In the genomic region with DNA sequence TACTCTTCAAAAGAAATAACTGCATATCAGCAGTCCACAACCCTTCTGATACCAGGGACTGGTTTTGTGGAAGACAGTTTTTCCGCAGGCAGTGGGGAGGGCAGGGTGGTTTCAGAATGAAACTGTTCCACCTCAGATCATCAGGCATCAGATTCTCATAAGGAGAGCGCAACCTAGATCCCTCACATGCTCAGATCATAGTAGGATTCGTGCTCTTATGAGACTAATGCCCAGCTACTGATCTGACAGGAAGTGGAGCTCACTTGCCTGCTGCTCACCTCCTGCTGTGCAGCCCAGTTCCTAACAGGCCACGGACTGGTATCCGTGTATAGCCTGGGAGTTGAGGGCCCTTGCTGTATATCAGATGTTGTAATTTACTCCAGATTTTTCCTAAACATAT, we compare ENCODE assay signal across 1 cellular context.
TF ChIP-seq lines count a peak whose summit lies in the region.

No MANE protein-coding gene starts in this region.

TF ChIP-seq in H1, 55 proteins besides CTCF, POLR2A, EP300 and RAD21:
- TF ChIP-seq CHD2 (IDR thresholded peaks at IDR 0.05; ENCODE audit: low read length), result no peak
- no peak for TF ChIP-seq GTF2F1 (IDR thresholded peaks at IDR 0.05; ENCODE audit: borderline replicate concordance, low read depth, low read length)
- no peak for TF ChIP-seq KDM1A (IDR thresholded peaks at IDR 0.05; ENCODE audit: borderline replicate concordance, low read length)
- no peak for TF ChIP-seq JUND (IDR thresholded peaks at IDR 0.05; ENCODE audit: low read length)
TF ChIP-seq in H1: peak in this region for 0.
